ENCODE assay signal across 7 cellular contexts in the genomic region with DNA sequence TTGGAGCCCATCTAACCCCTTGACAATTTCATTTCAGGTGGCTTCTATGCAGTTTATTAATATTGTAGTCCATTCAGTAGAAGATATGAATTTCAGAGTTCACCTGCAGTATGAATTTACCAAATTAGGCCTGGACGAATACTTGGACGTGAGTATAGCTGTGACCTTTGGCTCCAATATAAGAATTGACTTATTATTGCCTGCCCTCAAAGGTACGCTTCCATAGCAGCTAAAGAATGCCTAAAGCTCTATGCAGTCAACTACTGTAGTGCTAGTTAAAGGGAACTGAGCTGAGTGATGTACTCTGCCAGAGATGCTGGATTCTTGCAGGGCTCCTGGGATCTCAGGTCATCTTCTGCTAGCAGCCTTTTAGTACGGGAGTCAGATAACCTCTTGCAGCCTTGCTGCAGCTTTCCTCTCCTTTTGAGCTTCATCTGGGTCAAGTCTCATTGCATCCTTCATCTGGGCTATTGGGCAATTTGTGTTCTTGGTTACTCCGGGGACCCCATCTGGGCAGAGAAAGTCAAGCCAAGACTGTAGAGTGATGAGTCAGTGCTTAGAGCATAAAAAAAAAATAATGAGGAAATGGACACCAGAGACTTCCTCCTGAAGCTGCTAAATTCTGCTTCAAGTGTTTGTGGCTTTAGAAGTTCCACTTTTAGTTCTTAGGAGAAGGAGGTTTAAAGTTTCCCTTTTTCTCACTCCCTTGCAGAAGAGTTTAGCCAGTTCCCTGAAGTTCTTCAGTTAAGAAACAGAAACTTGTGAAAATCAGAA.
DNase-seq lines count a peak whose midpoint lies in the region; ATAC-seq and TF ChIP-seq lines count a peak whose summit lies in the region.

No MANE protein-coding gene starts in this region.

- ATAC-seq in GM18907 (IDR thresholded peaks at IDR 0.05; ENCODE audit: unreplicated experiment) (peak; percentile 88), HG02938 (IDR thresholded peaks at IDR 0.05; ENCODE audit: unreplicated experiment) (peak; percentile 83)

- H3K4me3 ChIP-seq in OCI-LY7 (ENCODE audit: low read depth, low read length, poor library complexity, severe bottlenecking) = no peak overlapping the region

- H4K20me1 ChIP-seq in OCI-LY7 (ENCODE audit: insufficient read depth, low read length) = no peaks in the 10 kb centered on the region

- CTCF ChIA-PET in OCI-LY7 (lab: Charles Lee; ENCODE audit: unreplicated experiment) = no interaction called here

- H3K27ac ChIP-seq in OCI-LY7 (ENCODE audit: low read depth, low read length, poor library complexity, severe bottlenecking) = no peak overlapping the region

- no peaks in the 10 kb centered on the region for H3K79me2 ChIP-seq in OCI-LY7 (ENCODE audit: insufficient read depth, low read depth, low read length)

- no peaks in the 10 kb centered on the region for H3K9me3 ChIP-seq in OCI-LY7 (ENCODE audit: low read length)

- DNase-seq in OCI-LY7 (ENCODE audit: low spot score) = peak; percentile 4
- peak; percentile 6 to 50 for DNase-seq in erythroblast (lab: John Stamatoyannopoulos, UW)
- DNase-seq in putamen (ENCODE audit: low spot score) = peak; percentile 53
- no peak for DNase-seq in activated CD4-positive, alpha-beta T cell treated with anti-CD3 and anti-CD28 coated beads for 1 hour
- no peak for DNase-seq in NCI-H146 (lab: John Stamatoyannopoulos, UW)

- H3K9me2 ChIP-seq in OCI-LY7 (ENCODE audit: insufficient read depth, low read length) = no peaks in the 10 kb centered on the region

- TF ChIP-seq CTCF in OCI-LY7 (conservative IDR thresholded peaks at IDR 0.05; ENCODE audit: low read length) = no peak

- no peaks in the 10 kb centered on the region for H3K36me3 ChIP-seq in OCI-LY7 (ENCODE audit: insufficient read depth, low read length)

- TF ChIP-seq POLR2A in erythroblast (IDR thresholded peaks at IDR 0.05; ENCODE audit: low read length) = no peak

- intact Hi-C loops in OCI-LY7 (cut with micrococcal nuclease; ENCODE audit: unreplicated experiment) = no loop called here

- POLR2A ChIA-PET in OCI-LY7 (lab: Charles Lee) = interaction anchor here (0.9 kb wide), 1 partner anchor 18 kb away, joined by 3 read pairs; no protein-coding TSS in a partner anchor

- peaks cover 11% of the 10 kb centered on the region for H3K4me1 ChIP-seq in OCI-LY7 (ENCODE audit: insufficient read depth, low read length, poor library complexity, severe bottlenecking)

- H2AFZ ChIP-seq in OCI-LY7 (ENCODE audit: low read length) = no peak overlapping the region

- peak overlapping the region; percentile 24 for H3K4me2 ChIP-seq in OCI-LY7 (ENCODE audit: low read length)

- BruUV-seq in OCI-LY7 (replicated peaks; lab: Mats Ljungman, UMichigan) = no TSS peak

Comparison
In these comparisons a context has a peak if more than half of its experiments do, and no peak if none do; other contexts are left out.
1. DNase-seq: peak in OCI-LY7 (single experiment), erythroblast (2 of 2) and putamen (single experiment); none in activated CD4-positive, alpha-beta T cell treated with anti-CD3 and anti-CD28 coated beads for 1 hour (single experiment) and NCI-H146 (single experiment).